In the genomic region with DNA sequence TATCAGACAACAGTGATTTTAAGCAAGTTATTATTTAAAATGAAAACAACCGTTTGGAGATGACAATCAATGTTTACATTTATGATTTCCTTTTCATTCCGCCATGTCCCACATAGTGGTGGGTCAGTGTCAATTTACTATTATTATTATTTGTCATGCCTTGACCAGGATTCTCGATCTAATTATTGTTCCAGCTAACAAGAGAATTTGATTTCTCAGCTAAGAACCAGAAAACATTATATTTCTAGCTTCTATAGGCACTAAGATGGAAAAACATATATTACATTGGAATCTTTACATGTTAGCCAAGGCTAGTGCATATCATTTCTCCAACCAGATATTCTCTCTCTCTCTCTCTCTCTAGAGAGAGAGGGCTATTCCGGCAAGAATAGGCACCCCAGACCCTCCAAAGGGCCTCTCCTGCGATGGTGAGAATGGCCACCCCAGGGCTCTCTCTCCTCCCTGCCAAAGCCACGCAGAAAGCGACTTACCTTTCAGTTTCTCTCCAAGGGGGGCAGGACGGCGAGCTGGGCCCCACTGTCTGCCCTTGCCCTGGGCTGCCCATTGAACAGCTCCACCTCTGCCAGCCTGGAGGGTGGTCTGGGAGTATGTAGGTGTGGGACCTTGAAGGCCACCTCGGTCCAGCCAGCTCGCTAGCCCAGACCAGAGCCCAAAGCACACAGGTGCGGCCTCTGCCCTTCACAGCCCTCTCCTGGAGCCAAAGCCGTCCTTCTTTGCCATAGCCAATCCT, we compare ENCODE assay signal across 1 cellular context.
TF ChIP-seq lines count a peak whose summit lies in the region.

No MANE protein-coding gene starts in this region.

TF ChIP-seq in GM23338, 12 proteins besides CTCF, POLR2A, EP300 and RAD21:
- TF ChIP-seq ETS1 (IDR thresholded peaks at IDR 0.05): no peak
- no peak for TF ChIP-seq CREB1 (CRISPR knock-in tag; IDR thresholded peaks at IDR 0.05; ENCODE audit: low read depth)
- TF ChIP-seq, protein P1, sequence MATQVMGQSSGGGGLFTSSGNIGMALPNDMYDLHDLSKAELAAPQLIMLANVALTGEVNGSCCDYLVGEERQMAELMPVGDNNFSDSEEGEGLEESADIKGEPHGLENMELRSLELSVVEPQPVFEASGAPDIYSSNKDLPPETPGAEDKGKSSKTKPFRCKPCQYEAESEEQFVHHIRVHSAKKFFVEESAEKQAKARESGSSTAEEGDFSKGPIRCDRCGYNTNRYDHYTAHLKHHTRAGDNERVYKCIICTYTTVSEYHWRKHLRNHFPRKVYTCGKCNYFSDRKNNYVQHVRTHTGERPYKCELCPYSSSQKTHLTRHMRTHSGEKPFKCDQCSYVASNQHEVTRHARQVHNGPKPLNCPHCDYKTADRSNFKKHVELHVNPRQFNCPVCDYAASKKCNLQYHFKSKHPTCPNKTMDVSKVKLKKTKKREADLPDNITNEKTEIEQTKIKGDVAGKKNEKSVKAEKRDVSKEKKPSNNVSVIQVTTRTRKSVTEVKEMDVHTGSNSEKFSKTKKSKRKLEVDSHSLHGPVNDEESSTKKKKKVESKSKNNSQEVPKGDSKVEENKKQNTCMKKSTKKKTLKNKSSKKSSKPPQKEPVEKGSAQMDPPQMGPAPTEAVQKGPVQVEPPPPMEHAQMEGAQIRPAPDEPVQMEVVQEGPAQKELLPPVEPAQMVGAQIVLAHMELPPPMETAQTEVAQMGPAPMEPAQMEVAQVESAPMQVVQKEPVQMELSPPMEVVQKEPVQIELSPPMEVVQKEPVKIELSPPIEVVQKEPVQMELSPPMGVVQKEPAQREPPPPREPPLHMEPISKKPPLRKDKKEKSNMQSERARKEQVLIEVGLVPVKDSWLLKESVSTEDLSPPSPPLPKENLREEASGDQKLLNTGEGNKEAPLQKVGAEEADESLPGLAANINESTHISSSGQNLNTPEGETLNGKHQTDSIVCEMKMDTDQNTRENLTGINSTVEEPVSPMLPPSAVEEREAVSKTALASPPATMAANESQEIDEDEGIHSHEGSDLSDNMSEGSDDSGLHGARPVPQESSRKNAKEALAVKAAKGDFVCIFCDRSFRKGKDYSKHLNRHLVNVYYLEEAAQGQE (IDR thresholded peaks at IDR 0.05; ENCODE audit: unreplicated experiment): no peak
